In the genomic region with DNA sequence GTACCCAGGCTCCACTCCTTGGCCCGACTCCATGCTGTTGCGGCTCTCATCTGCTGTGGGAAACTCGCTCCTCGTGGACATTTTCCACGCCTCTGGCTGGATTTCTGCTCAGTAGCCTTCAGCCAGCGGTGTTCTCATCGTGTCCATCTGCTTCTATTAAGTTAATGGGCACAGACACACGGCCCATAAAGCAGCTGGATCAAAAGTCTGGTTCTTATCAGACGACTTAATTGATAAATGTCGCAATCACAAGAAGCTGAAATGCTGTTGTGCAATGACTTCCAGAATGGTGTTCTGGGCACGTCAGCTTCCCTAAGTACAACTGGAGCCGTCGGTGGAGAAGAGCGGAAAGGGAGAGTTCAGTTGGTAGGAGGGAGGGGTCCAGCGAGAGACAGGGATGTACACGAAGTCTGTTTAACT, we compare ENCODE assay signal across 10 cellular contexts.
DNase-seq lines count a peak whose midpoint lies in the region; ATAC-seq and TF ChIP-seq lines count a peak whose summit lies in the region.
"Had no signal": no experiment of that assay in that cellular context is flagged by ENCODE, and none has a peak within 500 bp of the region (broad histone marks: within the 10 kb centered on the region; RNA-seq: fewer than 3 reads in every experiment).

No MANE protein-coding gene starts in this region.

- DNase-seq in CD4-positive, alpha-beta memory T cell = no peak
- DNase-seq in NB4 (ENCODE audit: low read depth) = peak; percentile 91
- DNase-seq in central memory CD8-positive, alpha-beta T cell (ENCODE audit: low spot score in 2 of 2) = no peak
- no peak for DNase-seq in SIG-M5 treated with dmso at 0.1 percent for 504 hours (lab: John Stamatoyannopoulos, UW; ENCODE audit: unreplicated experiment)
- DNase-seq in KG1 (lab: John Stamatoyannopoulos, UW) = no peak
- no peak for DNase-seq in NCI-H1092 (lab: John Stamatoyannopoulos, UW)
- DNase-seq: activated CD4-positive, CD25-positive, alpha-beta regulatory T cell; NCI-H2029 had no signal

- H3K4me3 Mint-ChIP-seq in CD4-positive, alpha-beta memory T cell = peak overlapping the region; percentile 14 to 91 (median 60)
- H3K4me3 Mint-ChIP-seq in central memory CD8-positive, alpha-beta T cell = peak overlapping the region; percentile 76

- no peaks in the 10 kb centered on the region for H3K9me3 ChIP-seq in CD4-positive, alpha-beta memory T cell (ENCODE audit: control insufficient read depth in 1 of 2, low read length in 2 of 2)
- no peaks in the 10 kb centered on the region for H3K9me3 ChIP-seq in neutrophil

- H3K4me3 ChIP-seq in CD4-positive, alpha-beta memory T cell (ENCODE audit: low read length in 2 of 2) = no peak overlapping the region
- H3K4me3 ChIP-seq in NB4 (ENCODE audit: low read depth, low read length) = peak overlapping the region; percentile 51
- H3K4me3 ChIP-seq in neutrophil (ENCODE audit: low read depth in 1 of 2, low read length in 1 of 2) = peak overlapping the region; percentile 37 to 43

- no peaks in the 10 kb centered on the region for H3K27me3 ChIP-seq in CD4-positive, alpha-beta memory T cell (ENCODE audit: insufficient read depth, low read length)
- H3K27me3 ChIP-seq in neutrophil = no peaks in the 10 kb centered on the region

- peaks cover 58% of the 10 kb centered on the region for H3K4me1 ChIP-seq in CD4-positive, alpha-beta memory T cell (ENCODE audit: insufficient read depth, low read length)
- H3K4me1 ChIP-seq in neutrophil (ENCODE audit: control insufficient read depth in 1 of 2, insufficient read depth in 1 of 2, low read depth in 1 of 2, low read length in 1 of 2) = peaks cover 51% of the 10 kb centered on the region in 2 experiments

- no peak for ATAC-seq in central memory CD8-positive, alpha-beta T cell (replicated peaks; ENCODE audit: extremely low read depth, poor library complexity, severe bottlenecking)
- ATAC-seq in GM21423 (IDR thresholded peaks at IDR 0.05; ENCODE audit: unreplicated experiment) = no peak

- H3K36me3 ChIP-seq in CD4-positive, alpha-beta memory T cell (ENCODE audit: insufficient read depth, low read length) = no peaks in the 10 kb centered on the region
- H3K36me3 ChIP-seq in neutrophil = no peaks in the 10 kb centered on the region

- H3K36me3 Mint-ChIP-seq in CD4-positive, alpha-beta memory T cell = peaks cover 17 to 25% of the 10 kb centered on the region in 2 donors
- H3K36me3 Mint-ChIP-seq in central memory CD8-positive, alpha-beta T cell (ENCODE audit: insufficient read depth) = peaks cover 23% of the 10 kb centered on the region

- CTCF ChIA-PET in CD4-positive, alpha-beta memory T cell (lab: Charles Lee; ENCODE audit: partially characterized antibody) = interaction anchor here (0.7 to 4.6 kb wide), 4 partner anchors 12 to 119 kb away, joined by 3 to 29 read pairs (median 6); no protein-coding TSS in a partner anchor

- H3K27ac ChIP-seq in CD4-positive, alpha-beta memory T cell (ENCODE audit: low read depth, low read length) = no peak overlapping the region
- peak overlapping the region; percentile 75 for H3K27ac ChIP-seq in neutrophil

- no peak for TF ChIP-seq CTCF in NB4 (IDR thresholded peaks at IDR 0.05; ENCODE audit: low read depth, low read length)
- TF ChIP-seq CTCF in neutrophil (IDR thresholded peaks at IDR 0.05) = no peak

- TF ChIP-seq POLR2A in NB4 (IDR thresholded peaks at IDR 0.05; ENCODE audit: extremely low read depth, insufficient read length) = peak; percentile 9

- intact Hi-C loops in CD4-positive, alpha-beta memory T cell (cut with micrococcal nuclease) = loop anchor here (5.0 to 10.0 kb wide), 2 partner anchors 118 to 205 kb away; no protein-coding TSS in a partner anchor

- POLR2A ChIA-PET in CD4-positive, alpha-beta memory T cell (lab: Charles Lee; ENCODE audit: partially characterized antibody) = interaction anchor here (0.8 to 4.5 kb wide), 9 partner anchors 9 to 77 kb away, joined by 3 to 51 read pairs (median 5); no protein-coding TSS in a partner anchor

- peaks cover 36 to 81% (median 66%) of the 10 kb centered on the region in 4 donors for H3K4me1 Mint-ChIP-seq in CD4-positive, alpha-beta memory T cell
- H3K4me1 Mint-ChIP-seq in central memory CD8-positive, alpha-beta T cell = peaks cover 55% of the 10 kb centered on the region

- H3K9me3 Mint-ChIP-seq in CD4-positive, alpha-beta memory T cell = no peaks in the 10 kb centered on the region
- no peaks in the 10 kb centered on the region for H3K9me3 Mint-ChIP-seq in central memory CD8-positive, alpha-beta T cell

- peak overlapping the region; percentile 48 to 93 (median 78) for H3K27ac Mint-ChIP-seq in CD4-positive, alpha-beta memory T cell
- peak overlapping the region; percentile 87 for H3K27ac Mint-ChIP-seq in central memory CD8-positive, alpha-beta T cell (ENCODE audit: low read depth)

- H3K27me3 Mint-ChIP-seq in CD4-positive, alpha-beta memory T cell = no peaks in the 10 kb centered on the region
- H3K27me3 Mint-ChIP-seq in central memory CD8-positive, alpha-beta T cell = no peaks in the 10 kb centered on the region

Comparison
In these comparisons a context has a peak if more than half of its experiments do, and no peak if none do; other contexts are left out.
1. H3K4me3 ChIP-seq: peak in NB4 (single experiment) and neutrophil (2 of 2); none in CD4-positive, alpha-beta memory T cell (0 of 2).